ENCODE assay signal across 19 cellular contexts in the genomic region with DNA sequence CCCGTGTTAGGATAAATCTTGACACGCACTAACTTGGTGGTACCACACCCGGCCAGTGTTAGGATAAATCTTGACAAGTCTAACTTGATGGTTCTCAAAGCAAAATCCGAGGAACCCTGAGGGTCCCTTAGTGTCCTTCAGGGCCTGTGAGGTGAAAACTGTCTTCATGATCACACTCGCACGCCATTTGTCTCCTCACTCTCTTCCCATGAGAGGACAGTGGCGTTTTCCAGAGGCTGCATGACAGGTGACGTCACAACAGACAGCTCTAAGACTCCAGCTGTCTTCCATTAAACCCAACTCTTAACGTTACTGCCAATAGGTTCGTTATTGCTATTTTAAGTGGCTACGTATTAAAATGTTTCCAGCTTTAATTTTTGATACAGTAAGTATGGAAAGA. TPM values are rescaled to one million over a fixed set of nuclear protein-coding genes. Genes with fewer than 3 reads are reported as not detected.
A peak's percentile ranks its signal among the peaks of the same experiment; 100 is the strongest.
DNase-seq lines count a peak whose midpoint lies in the region; ATAC-seq and TF ChIP-seq lines count a peak whose summit lies in the region.
"Had no signal": no experiment of that assay in that cellular context is flagged by ENCODE, and none has a peak within 500 bp of the region (broad histone marks: within the 10 kb centered on the region; RNA-seq: fewer than 3 reads in every experiment).

No MANE protein-coding gene starts in this region.

- H3K27me3 Mint-ChIP-seq in T-helper 2 cell treated with Interferon-gamma antibody and Interleukin-4, amounts not matched to agents 5 μg/mL and 100 μg/mL, for 36 hours (ENCODE audit: low read depth), result peaks cover 12% of the 10 kb centered on the region

- H3K27ac Mint-ChIP-seq in T-helper 2 cell treated with Interferon-gamma antibody and Interleukin-4, amounts not matched to agents 5 μg/mL and 100 μg/mL, for 36 hours, result no peak overlapping the region
- H3K27ac Mint-ChIP-seq: memory B cell had no signal

- H3K27me3 ChIP-seq in dorsolateral prefrontal cortex (peaks cover 0 to 21% (median 0%) of the 10 kb centered on the region in 45 donors), gastrocnemius medialis (peaks cover 21 to 38% (median 28%) of the 10 kb centered on the region in 3 donors)

- no peaks in the 10 kb centered on the region for H3K4me1 ChIP-seq in gastrocnemius medialis
- H3K4me1 ChIP-seq: pancreas had no signal

- no peaks in the 10 kb centered on the region for H3K36me3 Mint-ChIP-seq in T-helper 2 cell treated with Interferon-gamma antibody and Interleukin-4, amounts not matched to agents 5 μg/mL and 100 μg/mL, for 36 hours (ENCODE audit: low read depth)
- H3K36me3 Mint-ChIP-seq: memory B cell had no signal

- no peak for TF ChIP-seq CTCF in dorsolateral prefrontal cortex (IDR thresholded peaks at IDR 0.05 in 54 of 56, conservative IDR thresholded peaks at IDR 0.05 in 2 of 56; ENCODE audit: low read depth in 1 of 56, partially characterized antibody in 56 of 56)
- TF ChIP-seq CTCF in gastrocnemius medialis (IDR thresholded peaks at IDR 0.05 in 4 of 5, conservative IDR thresholded peaks at IDR 0.05 in 1 of 5), result no peak

- no peaks in the 10 kb centered on the region for H3K9me3 Mint-ChIP-seq in T-helper 2 cell treated with Interferon-gamma antibody and Interleukin-4, amounts not matched to agents 5 μg/mL and 100 μg/mL, for 36 hours
- H3K9me3 Mint-ChIP-seq: memory B cell had no signal

- peaks cover 2% of the 10 kb centered on the region for H3K4me1 Mint-ChIP-seq in T-helper 2 cell treated with Interferon-gamma antibody and Interleukin-4, amounts not matched to agents 5 μg/mL and 100 μg/mL, for 36 hours (ENCODE audit: low read depth)
- H3K4me1 Mint-ChIP-seq: memory B cell had no signal

- H3K9me3 ChIP-seq in gastrocnemius medialis, result no peaks in the 10 kb centered on the region
- H3K9me3 ChIP-seq: pancreas had no signal

- intact Hi-C loops in dorsolateral prefrontal cortex (cut with DNase I), result no loop called here
- intact Hi-C loops in gastrocnemius medialis (cut with DNase I; ENCODE audit: low total_unique reads), result no loop called here

- H3K4me3 ChIP-seq in dorsolateral prefrontal cortex (no peak overlapping the region), gastrocnemius medialis (no peak overlapping the region)
- H3K4me3 ChIP-seq: pancreas had no signal

- peak; percentile 46 for DNase-seq in AG08395 (ENCODE audit: low spot score)
- no peak for DNase-seq in dorsolateral prefrontal cortex
- DNase-seq in iris pigment epithelial cell (ENCODE audit: low read depth), result peak; percentile 18
- no peak for DNase-seq in gastrocnemius medialis
- DNase-seq in T-helper 2 cell treated with Interferon-gamma antibody and Interleukin-4, amounts not matched to agents 5 μg/mL and 100 μg/mL, for 36 hours (ENCODE audit: low spot score), result no peak
- no peak for DNase-seq in NCI-H2107 treated with DMSO at 0.1 percent for 48 hours (lab: John Stamatoyannopoulos, UW; ENCODE audit: unreplicated experiment)
- no peak for DNase-seq in dedifferentiated amniotic fluid mesenchymal stem cell (ENCODE audit: extremely low spot score)
- DNase-seq: COR-L47; GF-D8; hippocampal formation; NCI-H1417 treated with DMSO at 0.1 percent for 48 hours; NCI-H510A; stimulated activated CD4-positive, alpha-beta T cell treated with anti-CD3 and anti-CD28 coated beads, Interleukin-2, amount 100 ng/mL, for 24 hours had no signal

- H3K36me3 ChIP-seq in gastrocnemius medialis, result no peaks in the 10 kb centered on the region
- H3K36me3 ChIP-seq: pancreas had no signal

- no peak for TF ChIP-seq POLR2A in gastrocnemius medialis (IDR thresholded peaks at IDR 0.05)

- peak overlapping the region in 45 of 59 donors; percentile 15 to 77 (median 51) for H3K27ac ChIP-seq in dorsolateral prefrontal cortex
- H3K27ac ChIP-seq in gastrocnemius medialis, result peak overlapping the region; percentile 5 to 66 (median 52)

- ATAC-seq in gastrocnemius medialis (peak in 1 of 2 donors; percentile 33), GM19455 (IDR thresholded peaks at IDR 0.05; ENCODE audit: unreplicated experiment) (no peak)
- ATAC-seq: HCT116 had no signal

- no peak overlapping the region for H3K4me3 Mint-ChIP-seq in T-helper 2 cell treated with Interferon-gamma antibody and Interleukin-4, amounts not matched to agents 5 μg/mL and 100 μg/mL, for 36 hours
- H3K4me3 Mint-ChIP-seq: memory B cell had no signal

- in situ Hi-C loops in gastrocnemius medialis (cut with MboI; ENCODE audit: low sequenced_read_pairs in 4 of 4), result no loop called here

RNA-seq across cellular contexts. Expression of a gene that starts 13.8 kb away (rescaled TPM):
- 10 to 100 TPM in 85 of 120 experiments, 1 to 10 TPM in 35; 3.1 to 23.8 (median 12.0) TPM for total RNA-seq in dorsolateral prefrontal cortex
- not detected for total RNA-seq in gastrocnemius medialis
- total RNA-seq: A673; activated CD8-positive, alpha-beta memory T cell treated with anti-CD3 and anti-CD28 coated beads for 36 hours; pancreas had no signal

RNA-seq across cellular contexts. Expression of a gene that starts 29.4 kb away (rescaled TPM):
- total RNA-seq in dorsolateral prefrontal cortex (100 to 1,000 TPM in 62 of 120 experiments, 10 to 100 TPM in 58; 24.7 to 182 (median 102) TPM), gastrocnemius medialis (1 to 10 TPM in 1 of 4 donors, not detected in 3; 1.9 TPM)
- total RNA-seq: A673; activated CD8-positive, alpha-beta memory T cell treated with anti-CD3 and anti-CD28 coated beads for 36 hours had no signal

Comparison
In these comparisons a context has a peak if more than half of its experiments do, and no peak if none do; other contexts are left out.
1. DNase-seq: peak in AG08395 (single experiment) and iris pigment epithelial cell (single experiment); none in dorsolateral prefrontal cortex (0 of 10), gastrocnemius medialis (0 of 2), T-helper 2 cell treated with Interferon-gamma antibody and Interleukin-4, amounts not matched to agents 5 μg/mL and 100 μg/mL, for 36 hours (single experiment), NCI-H2107 treated with DMSO at 0.1 percent for 48 hours (single experiment) and dedifferentiated amniotic fluid mesenchymal stem cell (single experiment).
2. RNA of a gene that starts 13.8 kb away (total RNA-seq): 3.1 to 23.8 TPM in dorsolateral prefrontal cortex; not detected in gastrocnemius medialis; every median in the first group is over 4 times any median in the second.
3. RNA of a gene that starts 29.4 kb away (total RNA-seq): 24.7 to 182 TPM in dorsolateral prefrontal cortex; 1.9 TPM in gastrocnemius medialis; every median in the first group is over 4 times any median in the second.